11 cellular contexts compared by ENCODE assay signal in the genomic region with DNA sequence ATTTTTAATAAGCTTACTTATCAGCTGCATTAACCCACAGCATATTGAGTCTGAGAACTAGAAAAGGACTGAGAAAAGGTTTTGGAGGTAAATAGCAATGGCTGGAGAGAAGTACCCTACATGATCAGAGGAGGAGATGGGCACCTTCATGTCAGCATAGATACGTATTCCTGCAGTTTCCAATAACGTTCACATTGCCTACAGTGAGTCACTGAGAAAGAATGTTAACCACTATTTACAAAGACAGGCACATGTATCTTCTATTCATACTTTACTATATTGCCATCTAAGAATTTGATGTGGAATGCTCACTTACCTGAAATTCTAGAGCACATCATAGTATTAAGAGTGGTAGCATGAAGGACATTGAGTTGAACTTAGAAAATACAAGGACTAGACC.
DNase-seq lines count a peak whose midpoint lies in the region; ATAC-seq, FAIRE-seq and TF ChIP-seq lines count a peak whose summit lies in the region.
"Had no signal": no experiment of that assay in that cellular context is flagged by ENCODE, and none has a peak within 500 bp of the region (broad histone marks: within the 10 kb centered on the region; RNA-seq: fewer than 3 reads in every experiment).

No MANE protein-coding gene starts in this region.

- no peak overlapping the region for H3K4me2 ChIP-seq in PC-3 (ENCODE audit: low read length)
- H3K4me2 ChIP-seq in trophoblast cell (ENCODE audit: low read length) = no peak overlapping the region

- DNase-seq in EL = peak; percentile 50
- peak; percentile 68 for DNase-seq in PC-3
- DNase-seq in choroid plexus epithelial cell (ENCODE audit: low read depth) = peak; percentile 24
- peak; percentile 47 to 91 for DNase-seq in trophoblast cell
- no peak for DNase-seq in pancreas
- DNase-seq in RPMI8226 = no peak
- no peak for DNase-seq in NCI-H1105 treated with DMSO at 0.1 percent for 48 hours (lab: John Stamatoyannopoulos, UW)
- DNase-seq: CD8-positive, alpha-beta T cell; KBM-7; NCI-H1105; NCI-H187 had no signal

- no peak overlapping the region for H2BK12ac ChIP-seq in trophoblast cell (ENCODE audit: low read length)

- no peak overlapping the region for H2BK120ac ChIP-seq in trophoblast cell (ENCODE audit: insufficient read depth, low read length, poor library complexity)

- H3K79me1 ChIP-seq in trophoblast cell (ENCODE audit: low read length) = no peaks in the 10 kb centered on the region

- H3K14ac ChIP-seq in trophoblast cell (ENCODE audit: low read length) = no peak overlapping the region

- H3K18ac ChIP-seq in trophoblast cell (ENCODE audit: low read length) = no peak overlapping the region

- no peak for TF ChIP-seq CTCF in PC-3 (conservative IDR thresholded peaks at IDR 0.05; ENCODE audit: low read depth, low read length)
- no peak for TF ChIP-seq CTCF in choroid plexus epithelial cell (conservative IDR thresholded peaks at IDR 0.05; ENCODE audit: low read depth, low read length)
- no peak for TF ChIP-seq CTCF in pancreas (IDR thresholded peaks at IDR 0.05)

- H4K20me1 ChIP-seq in PC-3 (ENCODE audit: low read length) = no peaks in the 10 kb centered on the region

- CTCF ChIA-PET in PC-3 (lab: Charles Lee) = no interaction called here

- H3K27ac ChIP-seq in PC-3 (ENCODE audit: low read length) = no peak overlapping the region
- H3K27ac ChIP-seq in trophoblast cell (ENCODE audit: low read depth, low read length) = no peak overlapping the region
- H3K27ac ChIP-seq in pancreas = no peak overlapping the region

- H3K27me3 ChIP-seq in PC-3 (ENCODE audit: low read length) = no peaks in the 10 kb centered on the region
- no peaks in the 10 kb centered on the region for H3K27me3 ChIP-seq in trophoblast cell (ENCODE audit: insufficient read depth, low read length)
- no peaks in the 10 kb centered on the region for H3K27me3 ChIP-seq in pancreas

- no peak overlapping the region for H4K91ac ChIP-seq in trophoblast cell (ENCODE audit: low read depth, low read length)

- H3K4me3 ChIP-seq in PC-3 (ENCODE audit: low read length) (no peak overlapping the region), choroid plexus epithelial cell (ENCODE audit: low read depth, low read length) (no peak overlapping the region), trophoblast cell (ENCODE audit: low read depth, low read length) (no peak overlapping the region), pancreas (no peak overlapping the region)

- no peak overlapping the region for H4K12ac ChIP-seq in trophoblast cell (ENCODE audit: low read depth, low read length)

- H2AFZ ChIP-seq in PC-3 (ENCODE audit: low read length) (0 out of 2 replicates have a peak overlapping the region, but pooled peaks have one; percentile 26), trophoblast cell (ENCODE audit: insufficient read depth, low read length, poor library complexity) (no peak overlapping the region)

- no peak overlapping the region for H2AK5ac ChIP-seq in trophoblast cell (ENCODE audit: low read length)

- H2BK5ac ChIP-seq in trophoblast cell (ENCODE audit: low read depth, low read length, poor library complexity) = no peak overlapping the region

- ATAC-seq in PC-3 = peak; percentile 29; the same call in 1 of the 2 replicates
- ATAC-seq in pancreas = no peak
- ATAC-seq: CD8-positive, alpha-beta T cell had no signal

- H4K8ac ChIP-seq in trophoblast cell (ENCODE audit: low read depth, low read length) = no peak overlapping the region

- no peak overlapping the region for H3K23ac ChIP-seq in trophoblast cell (ENCODE audit: low read length)

- H3K4me1 ChIP-seq in PC-3 (ENCODE audit: insufficient read depth, low read length) (peaks cover 13% of the 10 kb centered on the region), trophoblast cell (ENCODE audit: control insufficient read depth in 1 of 2, insufficient read depth in 2 of 2, low read length in 2 of 2) (no peaks in the 10 kb centered on the region), pancreas (no peaks in the 10 kb centered on the region)

- no peaks in the 10 kb centered on the region for H3K9me3 ChIP-seq in PC-3 (ENCODE audit: low read length)
- H3K9me3 ChIP-seq in trophoblast cell (ENCODE audit: insufficient read depth, low read depth, low read length) = no peaks in the 10 kb centered on the region
- no peaks in the 10 kb centered on the region for H3K9me3 ChIP-seq in pancreas

- WGBS in trophoblast cell (ENCODE audit: extremely low coverage, insufficient coverage, insufficient read length) = no CpG with 5 or more reads among the region's 2 CpGs
- 63 to 77% methylated on average over 2 of the region's 2 CpGs for WGBS in pancreas, 2 donors

- H3K9ac ChIP-seq in PC-3 (ENCODE audit: low read length) = no peak overlapping the region
- no peak overlapping the region for H3K9ac ChIP-seq in trophoblast cell (ENCODE audit: low read length)

- POLR2A ChIA-PET in PC-3 (lab: Charles Lee; ENCODE audit: unreplicated experiment) = no interaction called here

- no peak overlapping the region for H3K4ac ChIP-seq in trophoblast cell (ENCODE audit: low read depth, low read length)

- H3K79me2 ChIP-seq in PC-3 (ENCODE audit: low read length) (no peaks in the 10 kb centered on the region), trophoblast cell (ENCODE audit: control insufficient read depth, insufficient read depth, low read length, poor library complexity) (no peaks in the 10 kb centered on the region)

- FAIRE-seq in pancreas (lab: Jason Lieb, UNC) = no peak

- H3K9me2 ChIP-seq in PC-3 (replicated peaks; ENCODE audit: low read length) = no peaks in the 10 kb centered on the region

- intact Hi-C loops in PC-3 (cut with micrococcal nuclease) (no loop called here), pancreas (cut with DNase I) (no loop called here)

- BruUV-seq in PC-3 (replicated peaks; lab: Mats Ljungman, UMichigan) = no TSS peak

- no peaks in the 10 kb centered on the region for H3F3A ChIP-seq in PC-3 (ENCODE audit: low read length, unreplicated experiment)

- H3K36me3 ChIP-seq in PC-3 (ENCODE audit: low read depth, low read length) (no peaks in the 10 kb centered on the region; the same call in 1 of the 2 replicates), trophoblast cell (ENCODE audit: control insufficient read depth in 1 of 2, insufficient read depth in 2 of 2, low read length in 2 of 2) (no peaks in the 10 kb centered on the region), pancreas (no peaks in the 10 kb centered on the region)

Comparison
In these comparisons a context has a peak if more than half of its experiments do, and no peak if none do; other contexts are left out.
1. DNase-seq: peak in EL (single experiment), PC-3 (single experiment), choroid plexus epithelial cell (single experiment) and trophoblast cell (2 of 2); none in pancreas (0 of 6), RPMI8226 (single experiment) and NCI-H1105 treated with DMSO at 0.1 percent for 48 hours (single experiment).